In genomic region chr15:85026304-85027032, GRCh38 we compare ENCODE assay signal across 12 cellular contexts. TPM values are rescaled to one million over a fixed set of nuclear protein-coding genes. Genes with fewer than 3 reads are reported as not detected.
DNase-seq lines count a peak whose midpoint lies in the region; ATAC-seq and TF ChIP-seq lines count a peak whose summit lies in the region.
"Had no signal": no experiment of that assay in that cellular context is flagged by ENCODE, and none has a peak within 500 bp of the region (broad histone marks: within the 10 kb centered on the region; RNA-seq: fewer than 3 reads in every experiment).

No MANE protein-coding gene starts in this region.

- no peaks in the 10 kb centered on the region for H3K9me3 Mint-ChIP-seq in activated T-helper 2 cell treated with anti-CD3 and anti-CD28 coated beads, Interferon-gamma antibody, Interleukin-2, Interleukin-4, amounts not matched to agents 10 μg/mL and 5 μg/mL and 100 μg/mL, durations not matched to agents 14 hours and 24 hours and 36 hours
- H3K9me3 Mint-ChIP-seq: stimulated activated naive CD8-positive, alpha-beta T cell treated with anti-CD3 and anti-CD28 coated beads, Interleukin-15, Interleukin-2, amounts not matched to agents 100 ng/mL and 50 ng/mL, for 24 hours had no signal

- H3K4me1 Mint-ChIP-seq in activated T-helper 2 cell treated with anti-CD3 and anti-CD28 coated beads, Interferon-gamma antibody, Interleukin-2, Interleukin-4, amounts not matched to agents 10 μg/mL and 5 μg/mL and 100 μg/mL, durations not matched to agents 14 hours and 24 hours and 36 hours (ENCODE audit: low read depth) = peaks cover 44% of the 10 kb centered on the region

- H3K36me3 ChIP-seq in hepatocyte (replicated peaks; ENCODE audit: insufficient read depth, low read depth) = no peaks in the 10 kb centered on the region

- H2AFZ ChIP-seq in hepatocyte = no peak overlapping the region
- H2AFZ ChIP-seq: GM23248 had no signal

- H3K79me2 ChIP-seq in hepatocyte = peaks cover 90% of the 10 kb centered on the region

- TF ChIP-seq CTCF in hepatocyte (IDR thresholded peaks at IDR 0.05; ENCODE audit: poor library complexity) (no peak), GM13976 (IDR thresholded peaks at IDR 0.05; ENCODE audit: borderline replicate concordance, control extremely low read depth, extremely low read depth, insufficient read depth, missing control alignments) (no peak)

- H3K36me3 Mint-ChIP-seq in activated T-helper 2 cell treated with anti-CD3 and anti-CD28 coated beads, Interferon-gamma antibody, Interleukin-2, Interleukin-4, amounts not matched to agents 10 μg/mL and 5 μg/mL and 100 μg/mL, durations not matched to agents 14 hours and 24 hours and 36 hours (ENCODE audit: low read depth) = no peaks in the 10 kb centered on the region

- peak overlapping the region; percentile 61 for H3K27ac ChIP-seq in hepatocyte
- H3K27ac ChIP-seq in temporal lobe (ENCODE audit: low read depth, low read length) = peak overlapping the region; percentile 82
- H3K27ac ChIP-seq: GM23248 had no signal

- intact Hi-C loops in activated T-helper 2 cell treated with anti-CD3 and anti-CD28 coated beads, Interferon-gamma antibody, Interleukin-2, Interleukin-4, amounts not matched to agents 10 μg/mL and 5 μg/mL and 100 μg/mL, durations not matched to agents 14 hours and 24 hours and 36 hours (cut with micrococcal nuclease) = no loop called here

- H3K27me3 Mint-ChIP-seq in activated T-helper 2 cell treated with anti-CD3 and anti-CD28 coated beads, Interferon-gamma antibody, Interleukin-2, Interleukin-4, amounts not matched to agents 10 μg/mL and 5 μg/mL and 100 μg/mL, durations not matched to agents 14 hours and 24 hours and 36 hours (ENCODE audit: low read depth) = no peaks in the 10 kb centered on the region
- H3K27me3 Mint-ChIP-seq: stimulated activated naive CD8-positive, alpha-beta T cell treated with anti-CD3 and anti-CD28 coated beads, Interleukin-15, Interleukin-2, amounts not matched to agents 100 ng/mL and 50 ng/mL, for 24 hours had no signal

- no peaks in the 10 kb centered on the region for H4K20me1 ChIP-seq in hepatocyte (ENCODE audit: insufficient read depth, poor library complexity, severe bottlenecking)

- in situ Hi-C loops in GM13976 (cut with MboI; ENCODE audit: low sequenced_read_pairs, unreplicated experiment) = no loop called here

- no peaks in the 10 kb centered on the region for H3K9me2 ChIP-seq in hepatocyte (replicated peaks; ENCODE audit: insufficient read depth)

- H3K4me2 ChIP-seq in hepatocyte = no peak overlapping the region

- H3K27me3 ChIP-seq in hepatocyte = no peaks in the 10 kb centered on the region

- ATAC-seq in GM21526 (IDR thresholded peaks at IDR 0.05; ENCODE audit: low FRiP score, unreplicated experiment) (peak; percentile 41), GM21528 (IDR thresholded peaks at IDR 0.05; ENCODE audit: low FRiP score, unreplicated experiment) (no peak)
- ATAC-seq: PC-3 had no signal

- no peak overlapping the region for H3K4me3 Mint-ChIP-seq in activated T-helper 2 cell treated with anti-CD3 and anti-CD28 coated beads, Interferon-gamma antibody, Interleukin-2, Interleukin-4, amounts not matched to agents 10 μg/mL and 5 μg/mL and 100 μg/mL, durations not matched to agents 14 hours and 24 hours and 36 hours (ENCODE audit: low read depth)
- H3K4me3 Mint-ChIP-seq: stimulated activated naive CD8-positive, alpha-beta T cell treated with anti-CD3 and anti-CD28 coated beads, Interleukin-15, Interleukin-2, amounts not matched to agents 100 ng/mL and 50 ng/mL, for 24 hours had no signal

- H3K27ac Mint-ChIP-seq in activated T-helper 2 cell treated with anti-CD3 and anti-CD28 coated beads, Interferon-gamma antibody, Interleukin-2, Interleukin-4, amounts not matched to agents 10 μg/mL and 5 μg/mL and 100 μg/mL, durations not matched to agents 14 hours and 24 hours and 36 hours = no peak overlapping the region
- H3K27ac Mint-ChIP-seq: stimulated activated naive CD8-positive, alpha-beta T cell treated with anti-CD3 and anti-CD28 coated beads, Interleukin-15, Interleukin-2, amounts not matched to agents 100 ng/mL and 50 ng/mL, for 24 hours had no signal

- H3K4me1 ChIP-seq in hepatocyte (ENCODE audit: insufficient read depth) = peaks cover 70% of the 10 kb centered on the region

- WGBS in hepatocyte (ENCODE audit: low lambda C conversion rate, missing lambda C conversion rate) = 79% methylated on average over 2 of the region's 2 CpGs

- peak; percentile 32 for DNase-seq in amniotic epithelial cell (ENCODE audit: low read depth)
- DNase-seq in hepatocyte (ENCODE audit: low spot score) = no peak
- no peak for DNase-seq in GM13976 (ENCODE audit: low spot score)
- DNase-seq in activated T-helper 2 cell treated with anti-CD3 and anti-CD28 coated beads, Interferon-gamma antibody, Interleukin-2, Interleukin-4, amounts not matched to agents 10 μg/mL and 5 μg/mL and 100 μg/mL, durations not matched to agents 14 hours and 24 hours and 36 hours (ENCODE audit: low spot score) = no peak
- DNase-seq: activated CD4-positive, alpha-beta T cell treated with anti-CD3 and anti-CD28 coated beads for 4 hours; Calu3; GM23248; PC-3 had no signal

- H3K9me3 ChIP-seq in hepatocyte (ENCODE audit: low read depth) = no peaks in the 10 kb centered on the region

- H3K4me3 ChIP-seq in hepatocyte = no peak overlapping the region
- H3K4me3 ChIP-seq: GM23248 had no signal

RNA-seq across cellular contexts. Expression of gene PDE8A, which starts 44.8 kb away (rescaled TPM):
- total RNA-seq in hepatocyte (25.6 and 26.0 TPM in 2 replicates), temporal lobe (10.3 TPM)
- polyA plus RNA-seq in hepatocyte = 15.3 and 24.0 TPM in 2 replicates
- 20.4 and 24.2 TPM in 2 replicates for total RNA-seq in activated T-helper 2 cell treated with anti-CD3 and anti-CD28 coated beads, Interferon-gamma antibody, Interleukin-2, Interleukin-4, amounts not matched to agents 10 μg/mL and 5 μg/mL and 100 μg/mL, durations not matched to agents 14 hours and 24 hours and 36 hours
